8 cellular contexts compared by ENCODE assay signal in genomic region chr6:138795809-138796469, GRCh38. TPM values are rescaled to one million over a fixed set of nuclear protein-coding genes. Genes with fewer than 3 reads are reported as not detected.
DNase-seq lines count a peak whose midpoint lies in the region; ATAC-seq, FAIRE-seq and TF ChIP-seq lines count a peak whose summit lies in the region.

Gene ECT2L, plus strand, starts transcription at chr6:138796087. Its CDS starts 17,188 bp downstream, at chr6:138813275.

- H3K4me3 ChIP-seq in dorsolateral prefrontal cortex (peak within 1 kb of the TSS in 39 of 59 donors; percentile 0 to 55 (median 34)), stomach (peak within 1 kb of the TSS; percentile 32 to 43 (median 42))

- DNase-seq in LHCN-M2 (ENCODE audit: low read depth) (peak; percentile 32), dorsolateral prefrontal cortex (no peak), left lobe of liver (ENCODE audit: low spot score) (no peak), stomach (peak; percentile 60), NCI-H2029 treated with DMSO at 0.1 percent for 48 hours (lab: John Stamatoyannopoulos, UW) (no peak), SKM-1 treated with dmso at 0.1 percent for 144 hours (lab: John Stamatoyannopoulos, UW; ENCODE audit: unreplicated experiment) (no peak), GM19239 (ENCODE audit: insufficient read length, low spot score) (no peak)
- no peak for DNase-seq in activated naive CD4-positive, alpha-beta T cell treated with Interleukin-2 at 50 U/mL for 16 hours

- WGBS in stomach, 5 donors, result 9 to 13% (median 12%) methylated on average over 28 to 48 of the region's 48 CpGs

- intact Hi-C loops in dorsolateral prefrontal cortex (cut with DNase I), result no loop called here
- intact Hi-C loops in stomach (cut with DNase I; ENCODE audit: low total_unique reads), result no loop called here

- no peaks in the 10 kb centered on the region for H3K9me3 ChIP-seq in stomach

- H3K27me3 ChIP-seq in dorsolateral prefrontal cortex (no peaks in the 10 kb centered on the region), stomach (peaks cover 0 to 7% (median 0%) of the 10 kb centered on the region in 3 donors)

- H3K27ac ChIP-seq in dorsolateral prefrontal cortex (peak within 1 kb of the TSS in 1 of 59 donors; percentile 13), stomach (peak within 1 kb of the TSS; percentile 39 to 71 (median 49))

- TF ChIP-seq POLR2A in stomach (IDR thresholded peaks at IDR 0.05), result no peak

- no peak for TF ChIP-seq EP300 in stomach (IDR thresholded peaks at IDR 0.05)

- H3K36me3 ChIP-seq in stomach, result peaks cover 5 to 22% (median 18%) of the 10 kb centered on the region in 4 donors

- ATAC-seq in left lobe of liver, result peak; percentile 67

- H3K4me1 ChIP-seq in stomach, result peaks cover 0 to 13% (median 10%) of the 10 kb centered on the region in 4 donors

- FAIRE-seq in GM19239 (lab: Jason Lieb, UNC), result no peak

- TF ChIP-seq CTCF in dorsolateral prefrontal cortex (IDR thresholded peaks at IDR 0.05 in 54 of 56, conservative IDR thresholded peaks at IDR 0.05 in 2 of 56; ENCODE audit: low read depth in 1 of 56, partially characterized antibody in 56 of 56) (no peak), stomach (IDR thresholded peaks at IDR 0.05) (no peak)

RNA-seq across cellular contexts. Expression of gene ECT2L, which starts in this region (rescaled TPM):
- total RNA-seq in LHCN-M2 (2014; rRNA removed), result not detected in 2 replicates
- 0.01 TPM for polyA plus RNA-seq in LHCN-M2 (2012)
- 1 to 10 TPM in 17 of 120 experiments, under 1 TPM in 81, not detected in 22; 0.10 to 1.9 (median 0.41) TPM for total RNA-seq in dorsolateral prefrontal cortex
- total RNA-seq in left lobe of liver, result not detected
- total RNA-seq in stomach, result under 1 TPM in 1 of 5 donors, not detected in 4; 0.18 TPM
- under 1 TPM in 1 of 3 donors, not detected in 2; 0.08 TPM for polyA plus RNA-seq in stomach

Comparison
In these comparisons a context has a peak if more than half of its experiments do, and no peak if none do; other contexts are left out.
1. Peak in DNase-seq in LHCN-M2; RNA of the gene not detected or under 1 TPM.
2. Peak in ATAC-seq in left lobe of liver; RNA of the gene not detected or under 1 TPM.
3. Peak in DNase-seq, H3K4me3 ChIP-seq and H3K27ac ChIP-seq in stomach; RNA of the gene not detected or under 1 TPM.